ENCODE assay signal across 8 cellular contexts in genomic region chrX:56778099-56778923, GRCh38. TPM values are rescaled to one million over a fixed set of nuclear protein-coding genes. Genes with fewer than 3 reads are reported as not detected.
DNase-seq lines count a peak whose midpoint lies in the region; ATAC-seq, FAIRE-seq and TF ChIP-seq lines count a peak whose summit lies in the region.
"Not testable (repeated sequence)": the region's sequence is repeated elsewhere in the genome, so short reads cannot be mapped to it uniquely, and the experiment has no call there.

No MANE protein-coding gene starts in this region.

- peak; percentile 93 for FAIRE-seq in endometrium (lab: Jason Lieb, UNC)

- DNase-seq in left colon, upper lobe of right lung: not testable (repeated sequence)

- not testable (repeated sequence) for H3K27me3 ChIP-seq in upper lobe of right lung

- not testable (repeated sequence) for H3K9me3 ChIP-seq in upper lobe of right lung

- TF ChIP-seq POLR2A in GM18505 (IDR thresholded peaks at IDR 0.05; ENCODE audit: borderline replicate concordance, extremely low read depth, insufficient read depth, insufficient read length) = not testable (repeated sequence)

- not testable (repeated sequence) for H3K4me1 ChIP-seq in upper lobe of right lung

- H3K36me3 ChIP-seq in upper lobe of right lung = not testable (repeated sequence)

- H3K4me3 ChIP-seq in upper lobe of right lung = not testable (repeated sequence)

- ATAC-seq in GM18505 (IDR thresholded peaks at IDR 0.05; ENCODE audit: unreplicated experiment) (peak; percentile 42), GM19023 (IDR thresholded peaks at IDR 0.05; ENCODE audit: unreplicated experiment) (peak; percentile 53), GM21529 (IDR thresholded peaks at IDR 0.05; ENCODE audit: unreplicated experiment) (peak; percentile 38), HG02870 (IDR thresholded peaks at IDR 0.05; ENCODE audit: unreplicated experiment) (peak; percentile 36), HG03342 (IDR thresholded peaks at IDR 0.05; ENCODE audit: unreplicated experiment) (peak; percentile 47), left colon (peak; percentile 72), upper lobe of right lung (peak; percentile 19)

- not testable (repeated sequence) for H3K27ac ChIP-seq in upper lobe of right lung

- not testable (repeated sequence) for TF ChIP-seq CTCF in upper lobe of right lung (IDR thresholded peaks at IDR 0.05)

- intact Hi-C loops in left colon (cut with DNase I, micrococcal nuclease); upper lobe of right lung (cut with DNase I): not testable (repeated sequence)

RNA-seq across cellular contexts. Expression of gene NBDY, which starts 49.3 kb away (rescaled TPM):
- total RNA-seq in left colon (10 to 100 TPM; 18.9 to 20.1 TPM), upper lobe of right lung (30.7 TPM)

Comparison
In these comparisons a context has a peak if more than half of its experiments do, and no peak if none do; other contexts are left out.
1. ATAC-seq: peak in every context shown above with its lines; median percentile 72 in left colon; 53 in GM19023; 47 in HG03342; 42 in GM18505; 38 in GM21529; 36 in HG02870; 19 in upper lobe of right lung.